In the genomic region with DNA sequence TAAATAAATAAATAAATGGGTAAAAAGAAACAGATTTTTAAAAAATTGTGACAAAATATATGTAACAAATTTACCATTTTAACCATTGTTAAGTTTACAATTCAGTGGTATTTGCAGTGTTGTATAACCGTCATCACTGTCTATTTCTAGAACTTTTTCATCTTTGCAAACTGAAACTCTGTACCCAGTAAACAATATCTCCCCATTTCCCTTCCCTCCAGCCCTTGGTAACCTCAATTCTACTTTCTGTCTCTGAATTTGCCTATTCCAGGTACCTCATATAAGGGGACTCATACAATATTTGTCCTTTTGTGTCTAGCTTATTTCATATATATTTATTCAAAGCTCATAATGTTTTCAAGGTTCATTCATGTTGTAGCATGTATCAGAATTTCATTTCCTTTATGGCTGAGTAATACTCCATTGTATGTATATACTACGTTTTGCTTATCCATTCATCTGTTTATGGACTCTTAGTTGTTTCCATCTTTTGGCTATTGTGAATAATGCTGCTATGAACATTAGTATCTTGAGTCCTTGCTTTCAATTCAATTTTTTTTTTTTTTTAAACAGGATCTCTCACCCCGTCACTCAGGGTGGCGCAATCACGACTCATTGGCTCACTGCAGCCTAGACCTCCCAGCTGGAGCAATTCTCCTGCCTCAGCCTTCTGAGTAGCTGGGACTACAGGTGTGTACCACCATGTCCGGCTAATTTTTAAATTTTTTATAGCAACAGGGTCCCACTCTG, we compare ENCODE assay signal across 1 cellular context.
A peak's percentile ranks its signal among the peaks of the same experiment; 100 is the strongest.
TF ChIP-seq lines count a peak whose summit lies in the region.

No MANE protein-coding gene starts in this region.

TF ChIP-seq in IMR-90, 13 proteins besides CTCF, POLR2A, EP300 and RAD21 (continued from another document):
- TF ChIP-seq BHLHE40 (IDR thresholded peaks at IDR 0.05; ENCODE audit: low read depth, low read length), result no peak
- TF ChIP-seq FOS (IDR thresholded peaks at IDR 0.05; ENCODE audit: low read depth, low read length), result peak; percentile 50; the same call in 1 of the 2 replicates
TF ChIP-seq in IMR-90: peak in this region for 2.
